ENCODE assay signal across 19 cellular contexts in genomic region chr10:47218803-47219202, GRCh38.
DNase-seq lines count a peak whose midpoint lies in the region; ATAC-seq and TF ChIP-seq lines count a peak whose summit lies in the region.
"Had no signal": no experiment of that assay in that cellular context is flagged by ENCODE, and none has a peak within 500 bp of the region (broad histone marks: within the 10 kb centered on the region; RNA-seq: fewer than 3 reads in every experiment).

No MANE protein-coding gene starts in this region.

- peak; percentile 40 for DNase-seq in right atrium auricular region (ENCODE audit: low spot score)
- no peak for DNase-seq in Right ventricle myocardium inferior (ENCODE audit: missing footprints)
- peak; percentile 26 for DNase-seq in endodermal cell
- no peak for DNase-seq in neuronal stem cell (ENCODE audit: low spot score)
- no peak for DNase-seq in activated T-cell treated with anti-CD3 and anti-CD28 coated beads, Interleukin-2, amount 50 U/mL, for 24 hours
- no peak for DNase-seq in anterior cingulate cortex (lab: John Stamatoyannopoulos, UW)
- DNase-seq: BE2C; C1 segment of cervical spinal cord; CD4-positive, CD25-positive, alpha-beta regulatory T cell; CD8-positive, alpha-beta memory T cell; COR-L47; DMS 273 treated with DMSO at 0.1 percent for 48 hours; DMS53; DND-41; EL; GM23248; H7; IMR-90 had no signal

- H4K8ac ChIP-seq in neuronal stem cell (ENCODE audit: low read depth, low read length) = peak overlapping the region; percentile 8

- H3K4ac ChIP-seq in neuronal stem cell (ENCODE audit: low read length) = no peak overlapping the region

- H3K4me3 ChIP-seq in right atrium auricular region (no peak overlapping the region), endodermal cell (ENCODE audit: low read length) (no peak overlapping the region), neuronal stem cell (ENCODE audit: low read length in 2 of 2) (no peak overlapping the region)
- H3K4me3 ChIP-seq: GM12878, GM23248 had no signal

- H3K27ac ChIP-seq in right atrium auricular region (no peak overlapping the region), endodermal cell (ENCODE audit: low read depth, low read length) (no peak overlapping the region), neuronal stem cell (replicated peaks; ENCODE audit: low read length) (no peak overlapping the region)
- H3K27ac ChIP-seq: GM23248 had no signal

- no peak overlapping the region for H3K4me3 Mint-ChIP-seq in endodermal cell
- H3K4me3 Mint-ChIP-seq in activated T-cell treated with anti-CD3 and anti-CD28 coated beads, Interleukin-2, amount 50 U/mL, for 24 hours = no peak overlapping the region
- H3K4me3 Mint-ChIP-seq: CD4-positive, CD25-positive, alpha-beta regulatory T cell had no signal

- no peak overlapping the region for H2AFZ ChIP-seq in neuronal stem cell (ENCODE audit: low read length)
- H2AFZ ChIP-seq: GM23248 had no signal

- no peak overlapping the region for H2BK12ac ChIP-seq in neuronal stem cell (ENCODE audit: low read length)

- H3K27me3 Mint-ChIP-seq in endodermal cell (ENCODE audit: insufficient read depth) = peaks cover 18% of the 10 kb centered on the region
- H3K27me3 Mint-ChIP-seq in activated T-cell treated with anti-CD3 and anti-CD28 coated beads, Interleukin-2, amount 50 U/mL, for 24 hours = no peaks in the 10 kb centered on the region
- H3K27me3 Mint-ChIP-seq: CD4-positive, CD25-positive, alpha-beta regulatory T cell; CD8-positive, alpha-beta memory T cell had no signal

- H3K36me3 ChIP-seq in right atrium auricular region (no peaks in the 10 kb centered on the region), endodermal cell (ENCODE audit: control insufficient read depth, insufficient read depth, low read length) (no peaks in the 10 kb centered on the region), neuronal stem cell (replicated peaks in 1 of 2; ENCODE audit: control insufficient read depth in 2 of 2, insufficient read depth in 2 of 2, low read length in 2 of 2) (no peaks in the 10 kb centered on the region)
- H3K36me3 ChIP-seq: BE2C had no signal

- H3K9me3 ChIP-seq in right atrium auricular region = no peaks in the 10 kb centered on the region
- no peaks in the 10 kb centered on the region for H3K9me3 ChIP-seq in endodermal cell (ENCODE audit: control insufficient read depth, low read length)
- H3K9me3 ChIP-seq in neuronal stem cell (replicated peaks in 1 of 2; ENCODE audit: control insufficient read depth in 2 of 2, insufficient read depth in 1 of 2, low read depth in 1 of 2, low read length in 2 of 2) = no peaks in the 10 kb centered on the region
- H3K9me3 ChIP-seq: BE2C had no signal

- H3K27me3 ChIP-seq in right atrium auricular region = no peaks in the 10 kb centered on the region
- H3K27me3 ChIP-seq in endodermal cell (ENCODE audit: control insufficient read depth, insufficient read depth, low read length, poor library complexity, severe bottlenecking) = peaks cover 79% of the 10 kb centered on the region
- H3K27me3 ChIP-seq in neuronal stem cell (ENCODE audit: control insufficient read depth in 3 of 3, insufficient read depth in 3 of 3, low read depth in 1 of 3, low read length in 3 of 3) = no peaks in the 10 kb centered on the region
- H3K27me3 ChIP-seq: BE2C had no signal

- H3K4me1 ChIP-seq in right atrium auricular region = peaks cover 0 to 7% of the 10 kb centered on the region in 2 donors
- peaks cover 3% of the 10 kb centered on the region for H3K4me1 ChIP-seq in endodermal cell (ENCODE audit: control insufficient read depth, insufficient read depth, low read length)
- H3K4me1 ChIP-seq in neuronal stem cell (ENCODE audit: control insufficient read depth in 2 of 2, insufficient read depth in 1 of 2, low read depth in 1 of 2, low read length in 2 of 2) = peaks cover 0 to 6% of the 10 kb centered on the region in 2 donors
- H3K4me1 ChIP-seq: BE2C had no signal

- ATAC-seq in Right ventricle myocardium inferior = no peak
- ATAC-seq: GM12878 had no signal

- no peak overlapping the region for H2BK120ac ChIP-seq in neuronal stem cell (ENCODE audit: low read depth, low read length)

- no peak overlapping the region for H3K27ac Mint-ChIP-seq in endodermal cell
- H3K27ac Mint-ChIP-seq in activated T-cell treated with anti-CD3 and anti-CD28 coated beads, Interleukin-2, amount 50 U/mL, for 24 hours = no peak overlapping the region
- H3K27ac Mint-ChIP-seq: CD4-positive, CD25-positive, alpha-beta regulatory T cell; CD8-positive, alpha-beta memory T cell had no signal

- no peak overlapping the region for H3K4me2 ChIP-seq in neuronal stem cell (ENCODE audit: insufficient read depth, low read length, poor library complexity, severe bottlenecking)

- H3K4me1 Mint-ChIP-seq in endodermal cell = peaks cover 13% of the 10 kb centered on the region
- H3K4me1 Mint-ChIP-seq in activated T-cell treated with anti-CD3 and anti-CD28 coated beads, Interleukin-2, amount 50 U/mL, for 24 hours (ENCODE audit: low read depth) = peaks cover 19% of the 10 kb centered on the region

- H3K18ac ChIP-seq in neuronal stem cell (ENCODE audit: low read length) = peak overlapping the region; percentile 4

- no peak overlapping the region for H3K9ac ChIP-seq in endodermal cell (ENCODE audit: extremely low read depth, low read length, poor library complexity, severe bottlenecking)
- no peak overlapping the region for H3K9ac ChIP-seq in neuronal stem cell (ENCODE audit: low read depth, low read length, poor library complexity)
- H3K9ac ChIP-seq: GM23248 had no signal

- no peak overlapping the region for H2BK5ac ChIP-seq in neuronal stem cell (ENCODE audit: low read length)

- TF ChIP-seq CTCF in right atrium auricular region (IDR thresholded peaks at IDR 0.05) (no peak), endodermal cell (conservative IDR thresholded peaks at IDR 0.05) (no peak)

- H2BK15ac ChIP-seq in neuronal stem cell (ENCODE audit: low read length) = no peak overlapping the region

- H3K79me1 ChIP-seq in neuronal stem cell (ENCODE audit: low read depth, low read length) = no peaks in the 10 kb centered on the region

- intact Hi-C loops in Right ventricle myocardium inferior (cut with DNase I) = no loop called here

- H3K36me3 Mint-ChIP-seq in endodermal cell (ENCODE audit: low read depth) = no peaks in the 10 kb centered on the region
- no peaks in the 10 kb centered on the region for H3K36me3 Mint-ChIP-seq in activated T-cell treated with anti-CD3 and anti-CD28 coated beads, Interleukin-2, amount 50 U/mL, for 24 hours (ENCODE audit: low read depth)
- H3K36me3 Mint-ChIP-seq: CD4-positive, CD25-positive, alpha-beta regulatory T cell had no signal

- H3K23ac ChIP-seq in neuronal stem cell (ENCODE audit: low read depth, low read length, poor library complexity) = no peak overlapping the region

- H3K14ac ChIP-seq in neuronal stem cell (ENCODE audit: low read length) = no peak overlapping the region

- no peak overlapping the region for H4K91ac ChIP-seq in neuronal stem cell (ENCODE audit: low read depth, low read length, poor library complexity)

- no peaks in the 10 kb centered on the region for H3K9me3 Mint-ChIP-seq in endodermal cell
- no peaks in the 10 kb centered on the region for H3K9me3 Mint-ChIP-seq in activated T-cell treated with anti-CD3 and anti-CD28 coated beads, Interleukin-2, amount 50 U/mL, for 24 hours
- H3K9me3 Mint-ChIP-seq: CD4-positive, CD25-positive, alpha-beta regulatory T cell had no signal

- 53 to 68% methylated on average over 4 to 5 of the region's 5 CpGs for WGBS in endodermal cell (ENCODE audit: insufficient coverage in 1 of 2, insufficient read length in 1 of 2), 2 experiments
- WGBS in neuronal stem cell (ENCODE audit: extremely low coverage in 2 of 2, insufficient read length in 2 of 2, insufficient replicate concordance in 1 of 2), 2 donors = no CpG with 5 or more reads among the region's 5 CpGs

- no peak overlapping the region for H2AK5ac ChIP-seq in neuronal stem cell (ENCODE audit: low read depth, low read length)

Comparison
In these comparisons a context has a peak if more than half of its experiments do, and no peak if none do; other contexts are left out.
1. DNase-seq: peak in right atrium auricular region (single experiment) and endodermal cell (single experiment); none in Right ventricle myocardium inferior (single experiment), neuronal stem cell (single experiment), activated T-cell treated with anti-CD3 and anti-CD28 coated beads, Interleukin-2, amount 50 U/mL, for 24 hours (single experiment) and anterior cingulate cortex (0 of 58).